In genomic region chr10:77920495-77920894, GRCh38 we compare ENCODE assay signal across 14 cellular contexts.
"Had no signal": no experiment of that assay in that cellular context is flagged by ENCODE, and none has a peak within 500 bp of the region (broad histone marks: within the 10 kb centered on the region; RNA-seq: fewer than 3 reads in every experiment).

No MANE protein-coding gene starts in this region.

- H3K27me3 ChIP-seq: gastrocnemius medialis, sigmoid colon, thyroid gland, uterus had no signal

- H3K9me3 Mint-ChIP-seq: activated naive CD8-positive, alpha-beta T cell treated with anti-CD3 and anti-CD28 coated beads, Interleukin-2, amount 10 ng/mL, durations not matched to agents 7 days and 5 days had no signal

- H3K9me3 ChIP-seq: gastrocnemius medialis, heart right ventricle, sigmoid colon, thyroid gland, uterus had no signal

- H3K36me3 Mint-ChIP-seq: activated naive CD8-positive, alpha-beta T cell treated with anti-CD3 and anti-CD28 coated beads, Interleukin-2, amount 10 ng/mL, durations not matched to agents 7 days and 5 days had no signal

- H3K27ac ChIP-seq: gastrocnemius medialis, heart right ventricle, uterus had no signal

- H3K4me3 ChIP-seq: gastrocnemius medialis, heart right ventricle, sigmoid colon, thyroid gland, uterus had no signal

- H3K4me3 Mint-ChIP-seq: activated naive CD8-positive, alpha-beta T cell treated with anti-CD3 and anti-CD28 coated beads, Interleukin-2, amount 10 ng/mL, durations not matched to agents 7 days and 5 days had no signal

- H3K27ac Mint-ChIP-seq: activated naive CD8-positive, alpha-beta T cell treated with anti-CD3 and anti-CD28 coated beads, Interleukin-2, amount 10 ng/mL, durations not matched to agents 7 days and 5 days had no signal

- DNase-seq: activated CD4-positive, alpha-beta T cell treated with anti-CD3 and anti-CD28 coated beads, Interleukin-2, amount 50 U/mL, for 1 hour; activated naive CD4-positive, alpha-beta T cell; activated naive CD8-positive, alpha-beta T cell treated with anti-CD3 and anti-CD28 coated beads, Interleukin-2, amount 10 ng/mL, durations not matched to agents 7 days and 5 days; activated T-cell treated with anti-CD3 and anti-CD28 coated beads for 4 hours; anterior cingulate cortex; dermis blood vessel endothelial cell; erythroblast; gastrocnemius medialis; heart right ventricle; mesenchymal stem cell; sigmoid colon; stimulated activated CD4-positive, alpha-beta T cell treated with anti-CD3 and anti-CD28 coated beads, Interleukin-2, amount 100 ng/mL, for 24 hours; thyroid gland; uterus had no signal

- ATAC-seq: heart right ventricle had no signal

- H3K36me3 ChIP-seq: gastrocnemius medialis, sigmoid colon, thyroid gland, uterus had no signal
